32 cellular contexts compared by ENCODE assay signal in genomic region chr13:32515246-32515645, GRCh38.
"Had no signal": no experiment of that assay in that cellular context is flagged by ENCODE, and none has a peak within 500 bp of the region (broad histone marks: within the 10 kb centered on the region; RNA-seq: fewer than 3 reads in every experiment).

No MANE protein-coding gene starts in this region.

- H3K4me2 ChIP-seq: KMS-11, SK-N-SH had no signal

- H3K36me3 ChIP-seq: breast epithelium had no signal

- ATAC-seq: activated T-helper 17 cell treated with anti-CD3 and anti-CD28 coated beads, Interleukin-2, amount 50 U/mL, for 72 hours; WTC11 had no signal

- H3K27me3 ChIP-seq: breast epithelium, Peyer's patch, SJCRH30 had no signal

- DNase-seq: activated CD4-positive, alpha-beta memory T cell treated with anti-CD3 and anti-CD28 coated beads, Interleukin-2, amount 10 ng/mL, durations not matched to agents 7 days and 5 days; activated CD4-positive, alpha-beta T cell treated with anti-CD3 and anti-CD28 coated beads for 1 hour; activated CD4-positive, alpha-beta T cell treated with anti-CD3 and anti-CD28 coated beads, Interleukin-2, amount 10 ng/mL, durations not matched to agents 24 days and 14 days; activated gamma-delta T cell treated with Interleukin-2 at 50 U/mL for 16 hours; activated naive CD4-positive, alpha-beta T cell treated with anti-CD3 and anti-CD28 coated beads, Interleukin-2, amount 10 ng/mL, durations not matched to agents 7 days and 5 days; activated naive CD8-positive, alpha-beta T cell treated with anti-CD3 and anti-CD28 coated beads for 36 hours; activated T-cell treated with anti-CD3 and anti-CD28 coated beads for 4 hours; activated T-cell treated with anti-CD3 and anti-CD28 coated beads, Interleukin-2, amount 50 U/mL, for 48 hours; anterior cingulate cortex; caudate nucleus; MV-4-11; NCI-H1092 treated with DMSO at 0.1 percent for 48 hours; NCI-H1417 treated with DMSO at 0.1 percent for 48 hours; NCI-H1694; NCI-H2029; NCI-H2107; NCI-H2171 treated with DMSO at 0.1 percent for 48 hours; NCI-H345; NCI-H510A; NCI-H526 treated with DMSO at 0.1 percent for 48 hours; NCI-H82; NK-92 treated with Interleukin-12 subunit alpha and Interleukin-12 subunit beta, amount 100 ng/mL, for 24 hours; Peyer's patch; Right ventricle myocardium superior; SJCRH30; SK-N-SH; T-helper 1 cell had no signal

- H3K9ac ChIP-seq: KMS-11, SK-N-SH had no signal

- H3K4me3 ChIP-seq: breast epithelium, Peyer's patch, SJCRH30 had no signal

- H3K4me1 ChIP-seq: breast epithelium, Peyer's patch, SJCRH30 had no signal

- H3K27ac ChIP-seq: breast epithelium, KMS-11, Peyer's patch, RWPE1, SJCRH30 had no signal

- H3K9me3 ChIP-seq: breast epithelium, Peyer's patch, SJCRH30, SK-N-SH had no signal
